Comparison of ENCODE assay signal across 1 cellular context in the genomic region with DNA sequence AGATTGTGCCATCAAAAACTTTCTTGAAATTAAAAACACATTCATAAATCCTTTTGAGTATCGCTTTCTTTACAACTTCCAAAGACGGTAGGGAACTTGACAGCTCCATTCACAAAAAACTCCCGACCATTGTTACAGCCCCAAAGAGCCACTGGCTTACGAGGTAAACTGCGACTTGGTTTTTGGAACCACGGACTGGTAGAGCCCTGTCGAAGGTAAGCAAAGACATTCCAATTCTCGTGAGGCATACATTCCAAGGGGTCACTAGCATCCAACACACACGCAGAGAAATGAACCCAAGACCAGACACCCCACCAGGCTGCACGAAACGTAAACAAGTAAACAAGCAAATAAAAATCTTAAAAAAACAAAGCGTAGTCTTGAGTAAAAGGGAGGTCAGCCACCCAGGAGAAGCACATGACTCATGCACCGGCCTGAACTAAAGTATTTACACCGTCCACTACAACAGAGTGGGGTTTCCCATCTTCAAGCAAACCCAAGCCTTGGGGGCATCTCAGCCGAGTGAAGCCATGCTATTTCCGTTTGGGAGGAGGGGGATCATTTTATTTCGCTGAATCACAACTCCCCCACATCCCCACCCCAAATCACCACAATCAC.
TF ChIP-seq lines count a peak whose summit lies in the region.

No MANE protein-coding gene starts in this region.

TF ChIP-seq in K562, 482 proteins besides CTCF, POLR2A, EP300 and RAD21 (continued from another document and continues in another):
- TF ChIP-seq TCF7L2 (IDR thresholded peaks at IDR 0.05; ENCODE audit: low read depth, low read length) (no peak), CBX3 (IDR thresholded peaks at IDR 0.05; ENCODE audit: borderline replicate concordance in 1 of 2, low read length in 2 of 2) (no peak), NR2C2 (CRISPR knock-in tag; IDR thresholded peaks at IDR 0.05) (no peak), NR2C2 (tag; IDR thresholded peaks at IDR 0.05) (no peak), ZNF79 (CRISPR knock-in tag; IDR thresholded peaks at IDR 0.05; ENCODE audit: low read depth) (no peak), BCOR (IDR thresholded peaks at IDR 0.05) (no peak), NONO (IDR thresholded peaks at IDR 0.05; ENCODE audit: low read depth in 2 of 2, low read length in 1 of 2) (no peak), TEAD4 (IDR thresholded peaks at IDR 0.05; ENCODE audit: low read length) (no peak), TEAD4 (CRISPR knock-in tag; IDR thresholded peaks at IDR 0.05; ENCODE audit: borderline replicate concordance) (no peak), NFE2L1 (tag; IDR thresholded peaks at IDR 0.05; ENCODE audit: borderline replicate concordance, low read depth) (no peak), SMARCA5 (IDR thresholded peaks at IDR 0.05) (no peak), FOSL1 (tag; conservative IDR thresholded peaks at IDR 0.05) (0 out of 2 replicates have a peak, but pooled peaks have one; percentile 21), CHCHD3 (CRISPR knock-in tag; IDR thresholded peaks at IDR 0.05) (no peak), ZFP1 (CRISPR knock-in tag; IDR thresholded peaks at IDR 0.05) (no peak), ZNF263 (CRISPR knock-in tag; IDR thresholded peaks at IDR 0.05; ENCODE audit: borderline replicate concordance) (peak; percentile 96), ZBTB17 (CRISPR knock-in tag; IDR thresholded peaks at IDR 0.05) (no peak), ZBED1 (IDR thresholded peaks at IDR 0.05) (no peak), NFYB (IDR thresholded peaks at IDR 0.05; ENCODE audit: extremely low read depth, insufficient read length) (no peak), KLF10 (CRISPR knock-in tag; IDR thresholded peaks at IDR 0.05) (no peak), SLC30A9 (CRISPR knock-in tag; IDR thresholded peaks at IDR 0.05) (no peak), SETDB1 (IDR thresholded peaks at IDR 0.05; ENCODE audit: low read length) (no peak), OTX1 (CRISPR knock-in tag; IDR thresholded peaks at IDR 0.05) (no peak), CC2D1A (IDR thresholded peaks at IDR 0.05) (no peak), FOXJ3 (CRISPR knock-in tag; IDR thresholded peaks at IDR 0.05) (no peak), NUFIP1 (IDR thresholded peaks at IDR 0.05; ENCODE audit: partially characterized antibody) (no peak), POLR2G (IDR thresholded peaks at IDR 0.05; ENCODE audit: low read depth, low read length) (no peak), MAZ (CRISPR knock-in tag; conservative IDR thresholded peaks at IDR 0.05 in 1 of 2, IDR thresholded peaks at IDR 0.05 in 1 of 2) (no peak), TCFL5 (CRISPR knock-in tag; conservative IDR thresholded peaks at IDR 0.05) (no peak), GATAD2B (IDR thresholded peaks at IDR 0.05; ENCODE audit: borderline replicate concordance) (no peak), CEBPB (tag; IDR thresholded peaks at IDR 0.05) (no peak), FOXK2 (conservative IDR thresholded peaks at IDR 0.05 in 1 of 2, IDR thresholded peaks at IDR 0.05 in 1 of 2; ENCODE audit: low read depth in 2 of 2) (peak in 1 of 2 experiments; percentile 52; a peak in 2 of 4 replicates), MCM5 (IDR thresholded peaks at IDR 0.05; ENCODE audit: low read depth) (no peak), IFI16 (CRISPR knock-in tag; IDR thresholded peaks at IDR 0.05) (no peak), ILK (tag; IDR thresholded peaks at IDR 0.05; ENCODE audit: borderline replicate concordance, low read depth) (no peak), U2AF2 (optimal IDR thresholded peaks at IDR 0.05; ENCODE audit: low read depth, low read length) (no peak), HDAC1 (IDR thresholded peaks at IDR 0.05) (0 out of 4 replicates have a peak, but pooled peaks of 1 of the 2 experiments have one; percentile 32), BHLHE40 (IDR thresholded peaks at IDR 0.05; ENCODE audit: low read length) (no peak), EHMT2 (IDR thresholded peaks at IDR 0.05) (no peak), SMAD3 (CRISPR knock-in tag; conservative IDR thresholded peaks at IDR 0.05) (no peak), SRSF9 (IDR thresholded peaks at IDR 0.05; ENCODE audit: borderline replicate concordance, low read depth, low read length) (no peak), ESRRB (CRISPR knock-in tag; IDR thresholded peaks at IDR 0.05; ENCODE audit: borderline replicate concordance) (no peak)
- TF ChIP-seq, protein P1, sequence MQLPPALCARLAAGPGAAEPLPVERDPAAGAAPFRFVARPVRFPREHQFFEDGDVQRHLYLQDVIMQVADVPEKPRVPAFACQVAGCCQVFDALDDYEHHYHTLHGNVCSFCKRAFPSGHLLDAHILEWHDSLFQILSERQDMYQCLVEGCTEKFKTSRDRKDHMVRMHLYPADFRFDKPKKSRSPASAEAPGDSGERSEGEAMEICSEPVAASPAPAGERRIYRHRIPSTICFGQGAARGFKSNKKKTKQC (CRISPR knock-in tag; IDR thresholded peaks at IDR 0.05), result 0 out of 2 replicates have a peak, but pooled peaks have one; percentile 30
- TF ChIP-seq, protein P2, sequence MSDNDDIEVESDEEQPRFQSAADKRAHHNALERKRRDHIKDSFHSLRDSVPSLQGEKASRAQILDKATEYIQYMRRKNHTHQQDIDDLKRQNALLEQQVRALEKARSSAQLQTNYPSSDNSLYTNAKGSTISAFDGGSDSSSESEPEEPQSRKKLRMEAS (CRISPR knock-in tag; IDR thresholded peaks at IDR 0.05), result peak; percentile 17; the same call in 1 of the 2 replicates
- TF ChIP-seq, protein P3, sequence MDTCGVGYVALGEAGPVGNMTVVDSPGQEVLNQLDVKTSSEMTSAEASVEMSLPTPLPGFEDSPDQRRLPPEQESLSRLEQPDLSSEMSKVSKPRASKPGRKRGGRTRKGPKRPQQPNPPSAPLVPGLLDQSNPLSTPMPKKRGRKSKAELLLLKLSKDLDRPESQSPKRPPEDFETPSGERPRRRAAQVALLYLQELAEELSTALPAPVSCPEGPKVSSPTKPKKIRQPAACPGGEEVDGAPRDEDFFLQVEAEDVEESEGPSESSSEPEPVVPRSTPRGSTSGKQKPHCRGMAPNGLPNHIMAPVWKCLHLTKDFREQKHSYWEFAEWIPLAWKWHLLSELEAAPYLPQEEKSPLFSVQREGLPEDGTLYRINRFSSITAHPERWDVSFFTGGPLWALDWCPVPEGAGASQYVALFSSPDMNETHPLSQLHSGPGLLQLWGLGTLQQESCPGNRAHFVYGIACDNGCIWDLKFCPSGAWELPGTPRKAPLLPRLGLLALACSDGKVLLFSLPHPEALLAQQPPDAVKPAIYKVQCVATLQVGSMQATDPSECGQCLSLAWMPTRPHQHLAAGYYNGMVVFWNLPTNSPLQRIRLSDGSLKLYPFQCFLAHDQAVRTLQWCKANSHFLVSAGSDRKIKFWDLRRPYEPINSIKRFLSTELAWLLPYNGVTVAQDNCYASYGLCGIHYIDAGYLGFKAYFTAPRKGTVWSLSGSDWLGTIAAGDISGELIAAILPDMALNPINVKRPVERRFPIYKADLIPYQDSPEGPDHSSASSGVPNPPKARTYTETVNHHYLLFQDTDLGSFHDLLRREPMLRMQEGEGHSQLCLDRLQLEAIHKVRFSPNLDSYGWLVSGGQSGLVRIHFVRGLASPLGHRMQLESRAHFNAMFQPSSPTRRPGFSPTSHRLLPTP (IDR thresholded peaks at IDR 0.05; ENCODE audit: borderline replicate concordance, extremely low read depth, insufficient read length), result no peak
- TF ChIP-seq, protein P4, sequence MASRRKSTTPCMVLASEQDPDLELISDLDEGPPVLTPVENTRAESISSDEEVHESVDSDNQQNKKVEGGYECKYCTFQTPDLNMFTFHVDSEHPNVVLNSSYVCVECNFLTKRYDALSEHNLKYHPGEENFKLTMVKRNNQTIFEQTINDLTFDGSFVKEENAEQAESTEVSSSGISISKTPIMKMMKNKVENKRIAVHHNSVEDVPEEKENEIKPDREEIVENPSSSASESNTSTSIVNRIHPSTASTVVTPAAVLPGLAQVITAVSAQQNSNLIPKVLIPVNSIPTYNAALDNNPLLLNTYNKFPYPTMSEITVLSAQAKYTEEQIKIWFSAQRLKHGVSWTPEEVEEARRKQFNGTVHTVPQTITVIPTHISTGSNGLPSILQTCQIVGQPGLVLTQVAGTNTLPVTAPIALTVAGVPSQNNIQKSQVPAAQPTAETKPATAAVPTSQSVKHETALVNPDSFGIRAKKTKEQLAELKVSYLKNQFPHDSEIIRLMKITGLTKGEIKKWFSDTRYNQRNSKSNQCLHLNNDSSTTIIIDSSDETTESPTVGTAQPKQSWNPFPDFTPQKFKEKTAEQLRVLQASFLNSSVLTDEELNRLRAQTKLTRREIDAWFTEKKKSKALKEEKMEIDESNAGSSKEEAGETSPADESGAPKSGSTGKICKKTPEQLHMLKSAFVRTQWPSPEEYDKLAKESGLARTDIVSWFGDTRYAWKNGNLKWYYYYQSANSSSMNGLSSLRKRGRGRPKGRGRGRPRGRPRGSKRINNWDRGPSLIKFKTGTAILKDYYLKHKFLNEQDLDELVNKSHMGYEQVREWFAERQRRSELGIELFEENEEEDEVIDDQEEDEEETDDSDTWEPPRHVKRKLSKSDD (conservative IDR thresholded peaks at IDR 0.05; ENCODE audit: low read length), result no peak
- TF ChIP-seq, protein P5, sequence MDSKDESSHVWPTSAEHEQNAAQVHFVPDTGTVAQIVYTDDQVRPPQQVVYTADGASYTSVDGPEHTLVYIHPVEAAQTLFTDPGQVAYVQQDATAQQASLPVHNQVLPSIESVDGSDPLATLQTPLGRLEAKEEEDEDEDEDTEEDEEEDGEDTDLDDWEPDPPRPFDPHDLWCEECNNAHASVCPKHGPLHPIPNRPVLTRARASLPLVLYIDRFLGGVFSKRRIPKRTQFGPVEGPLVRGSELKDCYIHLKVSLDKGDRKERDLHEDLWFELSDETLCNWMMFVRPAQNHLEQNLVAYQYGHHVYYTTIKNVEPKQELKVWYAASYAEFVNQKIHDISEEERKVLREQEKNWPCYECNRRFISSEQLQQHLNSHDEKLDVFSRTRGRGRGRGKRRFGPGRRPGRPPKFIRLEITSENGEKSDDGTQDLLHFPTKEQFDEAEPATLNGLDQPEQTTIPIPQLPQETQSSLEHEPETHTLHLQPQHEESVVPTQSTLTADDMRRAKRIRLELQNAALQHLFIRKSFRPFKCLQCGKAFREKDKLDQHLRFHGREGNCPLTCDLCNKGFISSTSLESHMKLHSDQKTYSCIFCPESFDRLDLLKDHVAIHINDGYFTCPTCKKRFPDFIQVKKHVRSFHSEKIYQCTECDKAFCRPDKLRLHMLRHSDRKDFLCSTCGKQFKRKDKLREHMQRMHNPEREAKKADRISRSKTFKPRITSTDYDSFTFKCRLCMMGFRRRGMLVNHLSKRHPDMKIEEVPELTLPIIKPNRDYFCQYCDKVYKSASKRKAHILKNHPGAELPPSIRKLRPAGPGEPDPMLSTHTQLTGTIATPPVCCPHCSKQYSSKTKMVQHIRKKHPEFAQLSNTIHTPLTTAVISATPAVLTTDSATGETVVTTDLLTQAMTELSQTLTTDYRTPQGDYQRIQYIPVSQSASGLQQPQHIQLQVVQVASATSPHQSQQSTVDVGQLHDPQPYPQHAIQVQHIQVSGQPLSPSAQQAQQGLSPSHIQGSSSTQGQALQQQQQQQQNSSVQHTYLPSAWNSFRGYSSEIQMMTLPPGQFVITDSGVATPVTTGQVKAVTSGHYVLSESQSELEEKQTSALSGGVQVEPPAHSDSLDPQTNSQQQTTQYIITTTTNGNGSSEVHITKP (IDR thresholded peaks at IDR 0.05; ENCODE audit: partially characterized antibody), result no peak
- TF ChIP-seq, protein P6, sequence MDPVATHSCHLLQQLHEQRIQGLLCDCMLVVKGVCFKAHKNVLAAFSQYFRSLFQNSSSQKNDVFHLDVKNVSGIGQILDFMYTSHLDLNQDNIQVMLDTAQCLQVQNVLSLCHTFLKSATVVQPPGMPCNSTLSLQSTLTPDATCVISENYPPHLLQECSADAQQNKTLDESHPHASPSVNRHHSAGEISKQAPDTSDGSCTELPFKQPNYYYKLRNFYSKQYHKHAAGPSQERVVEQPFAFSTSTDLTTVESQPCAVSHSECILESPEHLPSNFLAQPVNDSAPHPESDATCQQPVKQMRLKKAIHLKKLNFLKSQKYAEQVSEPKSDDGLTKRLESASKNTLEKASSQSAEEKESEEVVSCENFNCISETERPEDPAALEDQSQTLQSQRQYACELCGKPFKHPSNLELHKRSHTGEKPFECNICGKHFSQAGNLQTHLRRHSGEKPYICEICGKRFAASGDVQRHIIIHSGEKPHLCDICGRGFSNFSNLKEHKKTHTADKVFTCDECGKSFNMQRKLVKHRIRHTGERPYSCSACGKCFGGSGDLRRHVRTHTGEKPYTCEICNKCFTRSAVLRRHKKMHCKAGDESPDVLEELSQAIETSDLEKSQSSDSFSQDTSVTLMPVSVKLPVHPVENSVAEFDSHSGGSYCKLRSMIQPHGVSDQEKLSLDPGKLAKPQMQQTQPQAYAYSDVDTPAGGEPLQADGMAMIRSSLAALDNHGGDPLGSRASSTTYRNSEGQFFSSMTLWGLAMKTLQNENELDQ (CRISPR knock-in tag; IDR thresholded peaks at IDR 0.05; ENCODE audit: borderline replicate concordance), result 0 out of 2 replicates have a peak, but pooled peaks have one; percentile 37
- TF ChIP-seq, protein P7, sequence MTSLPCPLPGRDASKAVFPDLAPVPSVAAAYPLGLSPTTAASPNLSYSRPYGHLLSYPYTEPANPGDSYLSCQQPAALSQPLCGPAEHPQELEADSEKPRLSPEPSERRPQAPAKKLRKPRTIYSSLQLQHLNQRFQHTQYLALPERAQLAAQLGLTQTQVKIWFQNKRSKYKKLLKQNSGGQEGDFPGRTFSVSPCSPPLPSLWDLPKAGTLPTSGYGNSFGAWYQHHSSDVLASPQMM (CRISPR knock-in tag; IDR thresholded peaks at IDR 0.05), result no peak
- TF ChIP-seq, protein P8, sequence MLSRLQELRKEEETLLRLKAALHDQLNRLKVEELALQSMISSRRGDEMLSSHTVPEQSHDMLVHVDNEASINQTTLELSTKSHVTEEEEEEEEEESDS (CRISPR knock-in tag; IDR thresholded peaks at IDR 0.05), result no peak
- TF ChIP-seq, protein P9, sequence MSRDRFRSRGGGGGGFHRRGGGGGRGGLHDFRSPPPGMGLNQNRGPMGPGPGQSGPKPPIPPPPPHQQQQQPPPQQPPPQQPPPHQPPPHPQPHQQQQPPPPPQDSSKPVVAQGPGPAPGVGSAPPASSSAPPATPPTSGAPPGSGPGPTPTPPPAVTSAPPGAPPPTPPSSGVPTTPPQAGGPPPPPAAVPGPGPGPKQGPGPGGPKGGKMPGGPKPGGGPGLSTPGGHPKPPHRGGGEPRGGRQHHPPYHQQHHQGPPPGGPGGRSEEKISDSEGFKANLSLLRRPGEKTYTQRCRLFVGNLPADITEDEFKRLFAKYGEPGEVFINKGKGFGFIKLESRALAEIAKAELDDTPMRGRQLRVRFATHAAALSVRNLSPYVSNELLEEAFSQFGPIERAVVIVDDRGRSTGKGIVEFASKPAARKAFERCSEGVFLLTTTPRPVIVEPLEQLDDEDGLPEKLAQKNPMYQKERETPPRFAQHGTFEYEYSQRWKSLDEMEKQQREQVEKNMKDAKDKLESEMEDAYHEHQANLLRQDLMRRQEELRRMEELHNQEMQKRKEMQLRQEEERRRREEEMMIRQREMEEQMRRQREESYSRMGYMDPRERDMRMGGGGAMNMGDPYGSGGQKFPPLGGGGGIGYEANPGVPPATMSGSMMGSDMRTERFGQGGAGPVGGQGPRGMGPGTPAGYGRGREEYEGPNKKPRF (IDR thresholded peaks at IDR 0.05; ENCODE audit: low read depth, low read length), result no peak
- TF ChIP-seq, protein P10, sequence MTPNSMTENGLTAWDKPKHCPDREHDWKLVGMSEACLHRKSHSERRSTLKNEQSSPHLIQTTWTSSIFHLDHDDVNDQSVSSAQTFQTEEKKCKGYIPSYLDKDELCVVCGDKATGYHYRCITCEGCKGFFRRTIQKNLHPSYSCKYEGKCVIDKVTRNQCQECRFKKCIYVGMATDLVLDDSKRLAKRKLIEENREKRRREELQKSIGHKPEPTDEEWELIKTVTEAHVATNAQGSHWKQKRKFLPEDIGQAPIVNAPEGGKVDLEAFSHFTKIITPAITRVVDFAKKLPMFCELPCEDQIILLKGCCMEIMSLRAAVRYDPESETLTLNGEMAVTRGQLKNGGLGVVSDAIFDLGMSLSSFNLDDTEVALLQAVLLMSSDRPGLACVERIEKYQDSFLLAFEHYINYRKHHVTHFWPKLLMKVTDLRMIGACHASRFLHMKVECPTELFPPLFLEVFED (CRISPR knock-in tag; conservative IDR thresholded peaks at IDR 0.05), result no peak
